ENCODE assay signal across 22 cellular contexts in genomic region chr20:41218466-41218865, GRCh38.
DNase-seq lines count a peak whose midpoint lies in the region; ATAC-seq lines count a peak whose summit lies in the region.
"Had no signal": no experiment of that assay in that cellular context is flagged by ENCODE, and none has a peak within 500 bp of the region (broad histone marks: within the 10 kb centered on the region; RNA-seq: fewer than 3 reads in every experiment).

No MANE protein-coding gene starts in this region.

- DNase-seq in AG08395 (ENCODE audit: low spot score) (peak; percentile 70), HCEC 1CT (peak; percentile 36), caudate nucleus (lab: John Stamatoyannopoulos, UW) (no peak), hepatic stellate cell (ENCODE audit: low spot score) (peak; percentile 14)
- DNase-seq in activated naive CD4-positive, alpha-beta T cell (lab: John Stamatoyannopoulos, UW): no peak
- no peak for DNase-seq in stimulated activated CD4-positive, alpha-beta T cell treated with anti-CD3 and anti-CD28 coated beads, Interleukin-4, amount 100 ng/mL, for 24 hours
- DNase-seq: activated CD4-positive, alpha-beta memory T cell treated with anti-CD3 and anti-CD28 coated beads, Interleukin-2, amount 10 ng/mL, durations not matched to agents 7 days and 5 days; activated T-cell treated with anti-CD3 and anti-CD28 coated beads, Interleukin-2, amount 50 U/mL, for 24 hours; CD4-positive, alpha-beta memory T cell; DND-41; mucosa of descending colon; NCI-H1417; NCI-H2171; OCI-M1; stimulated activated naive CD4-positive, alpha-beta T cell treated with Interleukin-2 at 50 U/mL for 16 hours; upper lobe of right lung had no signal

- peak overlapping the region; percentile 20 for H3K27ac ChIP-seq in caudate nucleus (ENCODE audit: low read depth, low read length)
- H3K27ac ChIP-seq: A549, cardiac muscle cell, gastroesophageal sphincter, upper lobe of right lung had no signal

- ATAC-seq in GM21526 (IDR thresholded peaks at IDR 0.05; ENCODE audit: low FRiP score, unreplicated experiment): no peak
- ATAC-seq in activated CD4-positive, CD25-positive, alpha-beta regulatory T cell treated with anti-CD3 and anti-CD28 coated beads, Interleukin-2, amount 50 U/mL, for 24 hours: no peak
- ATAC-seq: A549, gastroesophageal sphincter, left lobe of liver, mucosa of descending colon, upper lobe of right lung had no signal

Comparison
In these comparisons a context has a peak if more than half of its experiments do, and no peak if none do; other contexts are left out.
1. DNase-seq: peak in AG08395 (single experiment), HCEC 1CT (single experiment) and hepatic stellate cell (single experiment); none in caudate nucleus (0 of 61), activated naive CD4-positive, alpha-beta T cell (0 of 4) and stimulated activated CD4-positive, alpha-beta T cell treated with anti-CD3 and anti-CD28 coated beads, Interleukin-4, amount 100 ng/mL, for 24 hours (single experiment).